20 cellular contexts compared by ENCODE assay signal in genomic region chr16:82544378-82544777, GRCh38.
"Had no signal": no experiment of that assay in that cellular context is flagged by ENCODE, and none has a peak within 500 bp of the region (broad histone marks: within the 10 kb centered on the region; RNA-seq: fewer than 3 reads in every experiment).

No MANE protein-coding gene starts in this region.

- DNase-seq: activated CD4-positive, alpha-beta T cell treated with anti-CD3 and anti-CD28 coated beads, Interleukin-2, amount 10 ng/mL, durations not matched to agents 7 days and 5 days; activated CD4-positive, CD25-positive, alpha-beta regulatory T cell treated with anti-CD3 and anti-CD28 coated beads, Interleukin-2, amount 50 U/mL, for 72 hours; activated CD8-positive, alpha-beta T cell treated with anti-CD3 and anti-CD28 coated beads, Interleukin-2, amount 10 ng/mL, durations not matched to agents 7 days and 5 days; aorta; brain microvascular endothelial cell; central memory CD4-positive, alpha-beta T cell; mucosa of descending colon; nephron progenitor cell; right cardiac atrium; stimulated activated CD4-positive, alpha-beta T cell treated with anti-CD3 and anti-CD28 coated beads, Interleukin-4, amount 100 ng/mL, for 24 hours; stimulated activated naive CD4-positive, alpha-beta T cell treated with Interleukin-2 at 50 U/mL for 16 hours; T-helper 1 cell; upper lobe of left lung; WERI-Rb-1 had no signal

- H3K36me3 Mint-ChIP-seq: activated naive CD4-positive, alpha-beta T cell treated with anti-CD3 and anti-CD28 coated beads, Interleukin-2, amount 50 U/mL, for 72 hours; memory B cell had no signal

- H3K4me1 Mint-ChIP-seq: activated CD4-positive, alpha-beta T cell treated with anti-CD3 and anti-CD28 coated beads, Interleukin-2, amount 10 ng/mL, durations not matched to agents 7 days and 5 days; memory B cell had no signal

- H3K4me3 Mint-ChIP-seq: activated CD4-positive, alpha-beta T cell treated with anti-CD3 and anti-CD28 coated beads, Interleukin-2, amount 10 ng/mL, durations not matched to agents 7 days and 5 days; activated CD8-positive, alpha-beta T cell treated with anti-CD3 and anti-CD28 coated beads, Interleukin-2, amount 10 ng/mL, durations not matched to agents 7 days and 5 days; activated T-helper 1 cell treated with anti-CD3 and anti-CD28 coated beads, Interleukin-12 subunit alpha, Interleukin-12 subunit beta, Interleukin-2, Interleukin-4 antibody, amounts not matched to agents 30 ng/mL and 10 ng/mL and 1 ng/mL, durations not matched to agents 14 hours and 24 hours and 36 hours; memory B cell; nephron progenitor cell had no signal

- H3K27ac Mint-ChIP-seq: activated CD4-positive, alpha-beta T cell treated with anti-CD3 and anti-CD28 coated beads, Interleukin-2, amount 10 ng/mL, durations not matched to agents 7 days and 5 days; activated CD8-positive, alpha-beta T cell treated with anti-CD3 and anti-CD28 coated beads, Interleukin-2, amount 10 ng/mL, durations not matched to agents 7 days and 5 days; activated naive CD4-positive, alpha-beta T cell treated with anti-CD3 and anti-CD28 coated beads, Interleukin-2, amount 50 U/mL, for 72 hours; activated T-helper 1 cell treated with anti-CD3 and anti-CD28 coated beads, Interleukin-12 subunit alpha, Interleukin-12 subunit beta, Interleukin-2, Interleukin-4 antibody, amounts not matched to agents 30 ng/mL and 10 ng/mL and 1 ng/mL, durations not matched to agents 14 hours and 24 hours and 36 hours; memory B cell; nephron progenitor cell; progenitor cell of endocrine pancreas had no signal

- H3K27me3 Mint-ChIP-seq: activated CD4-positive, alpha-beta T cell treated with anti-CD3 and anti-CD28 coated beads, Interleukin-2, amount 10 ng/mL, durations not matched to agents 7 days and 5 days had no signal

- H3K4me1 ChIP-seq: upper lobe of left lung had no signal

- H3K4me3 ChIP-seq: hepatocyte, mucosa of descending colon, upper lobe of left lung had no signal

- H3K27ac ChIP-seq: brain microvascular endothelial cell, dorsolateral prefrontal cortex, hepatocyte, upper lobe of left lung, WERI-Rb-1 had no signal

- H3K9me3 ChIP-seq: mucosa of descending colon, upper lobe of left lung had no signal

- H3K9me3 Mint-ChIP-seq: activated CD4-positive, alpha-beta T cell treated with anti-CD3 and anti-CD28 coated beads, Interleukin-2, amount 10 ng/mL, durations not matched to agents 7 days and 5 days; activated naive CD4-positive, alpha-beta T cell treated with anti-CD3 and anti-CD28 coated beads, Interleukin-2, amount 50 U/mL, for 72 hours; activated T-helper 1 cell treated with anti-CD3 and anti-CD28 coated beads, Interleukin-12 subunit alpha, Interleukin-12 subunit beta, Interleukin-2, Interleukin-4 antibody, amounts not matched to agents 30 ng/mL and 10 ng/mL and 1 ng/mL, durations not matched to agents 14 hours and 24 hours and 36 hours; memory B cell; nephron progenitor cell had no signal

- ATAC-seq: activated CD8-positive, alpha-beta T cell treated with anti-CD3 and anti-CD28 coated beads, Interleukin-2, amount 10 ng/mL, durations not matched to agents 7 days and 5 days; activated naive CD4-positive, alpha-beta T cell treated with anti-CD3 and anti-CD28 coated beads, Interleukin-2, amount 50 U/mL, for 72 hours; mucosa of descending colon had no signal

- H3K27me3 ChIP-seq: hepatocyte, upper lobe of left lung had no signal

- H3K36me3 ChIP-seq: brain microvascular endothelial cell, upper lobe of left lung, WERI-Rb-1 had no signal
